Comparison of ENCODE assay signal across 1 cellular context in genomic region chr6:151197556-151197955, GRCh38.
TF ChIP-seq lines count a peak whose summit lies in the region.

No MANE protein-coding gene starts in this region.

TF ChIP-seq in K562, 482 proteins besides CTCF, POLR2A, EP300 and RAD21:
- TF ChIP-seq, protein P1, sequence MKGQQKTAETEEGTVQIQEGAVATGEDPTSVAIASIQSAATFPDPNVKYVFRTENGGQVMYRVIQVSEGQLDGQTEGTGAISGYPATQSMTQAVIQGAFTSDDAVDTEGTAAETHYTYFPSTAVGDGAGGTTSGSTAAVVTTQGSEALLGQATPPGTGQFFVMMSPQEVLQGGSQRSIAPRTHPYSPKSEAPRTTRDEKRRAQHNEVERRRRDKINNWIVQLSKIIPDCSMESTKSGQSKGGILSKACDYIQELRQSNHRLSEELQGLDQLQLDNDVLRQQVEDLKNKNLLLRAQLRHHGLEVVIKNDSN (CRISPR knock-in tag; IDR thresholded peaks at IDR 0.05): no peak
- TF ChIP-seq ZNF512 (tag; IDR thresholded peaks at IDR 0.05): peak; percentile 89
